Comparison of ENCODE assay signal across 20 cellular contexts in the genomic region with DNA sequence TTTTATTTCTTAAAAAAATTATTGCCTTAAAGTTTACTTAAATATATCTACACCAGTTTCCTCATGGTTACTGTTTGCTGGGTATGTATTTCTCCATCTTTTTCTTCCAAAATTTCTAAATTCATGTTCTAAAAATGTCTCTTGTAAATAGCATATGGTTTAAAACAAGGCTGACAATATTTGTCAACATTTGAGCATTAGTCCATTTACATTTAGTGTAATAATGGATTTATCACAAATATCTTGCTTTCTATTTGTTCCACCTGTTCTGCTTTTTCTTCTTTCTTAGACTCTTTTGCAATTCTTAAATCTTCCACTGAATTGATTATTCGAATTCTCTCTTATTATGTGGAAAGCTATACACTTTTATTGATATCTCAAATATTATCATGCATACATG.
DNase-seq lines count a peak whose midpoint lies in the region; ATAC-seq, FAIRE-seq and TF ChIP-seq lines count a peak whose summit lies in the region.
"Had no signal": no experiment of that assay in that cellular context is flagged by ENCODE, and none has a peak within 500 bp of the region (broad histone marks: within the 10 kb centered on the region; RNA-seq: fewer than 3 reads in every experiment).

No MANE protein-coding gene starts in this region.

- H3K36me3 ChIP-seq in adipocyte (ENCODE audit: control insufficient read depth, insufficient read depth, low read length, severe bottlenecking) (peaks cover 14% of the 10 kb centered on the region), endothelial cell of umbilical vein (ENCODE audit: control insufficient read depth in 2 of 2, extremely low read depth in 1 of 2, insufficient read depth in 2 of 2, low read length in 2 of 2) (no peaks in the 10 kb centered on the region)
- H3K36me3 ChIP-seq: HAP-1 had no signal

- no peak overlapping the region for H3K4me2 ChIP-seq in endothelial cell of umbilical vein (ENCODE audit: insufficient read depth, low read length)
- H3K4me2 ChIP-seq: BLaER1 had no signal

- no peak overlapping the region for H3K27ac ChIP-seq in endothelial cell of umbilical vein (ENCODE audit: insufficient read depth, low read depth, low read length)
- H3K27ac ChIP-seq: BLaER1, C4-2B had no signal

- TF ChIP-seq CTCF in endothelial cell of umbilical vein (IDR thresholded peaks at IDR 0.05; ENCODE audit: extremely low read depth in 1 of 2, insufficient read depth in 1 of 2, low read depth in 1 of 2, low read length in 2 of 2), result no peak

- no peak overlapping the region for H3K9ac ChIP-seq in adipocyte (ENCODE audit: low read length)
- H3K9ac ChIP-seq in endothelial cell of umbilical vein (replicated peaks; ENCODE audit: extremely low read depth, insufficient read depth, low read length), result no peak overlapping the region
- H3K9ac ChIP-seq: BLaER1 had no signal

- no TSS peak for BruUV-seq in endothelial cell of umbilical vein (replicated peaks; lab: Mats Ljungman, UMichigan)

- H3K4me1 ChIP-seq in adipocyte (ENCODE audit: control insufficient read depth, insufficient read depth, low read length), result no peaks in the 10 kb centered on the region
- no peaks in the 10 kb centered on the region for H3K4me1 ChIP-seq in endothelial cell of umbilical vein (ENCODE audit: control insufficient read depth, extremely low read depth, insufficient read depth, low read length)
- H3K4me1 ChIP-seq: Caco-2, HAP-1 had no signal

- CTCF ChIA-PET in endothelial cell of umbilical vein (lab: Charles Lee), result interaction anchor here (1.0 kb wide), 1 partner anchor 553 kb away, joined by 3 read pairs; no protein-coding TSS in a partner anchor

- H4K20me1 ChIP-seq in endothelial cell of umbilical vein (replicated peaks; ENCODE audit: control insufficient read depth, extremely low read depth, insufficient read depth, low read length), result no peaks in the 10 kb centered on the region
- H4K20me1 ChIP-seq: BLaER1 had no signal

- TF ChIP-seq POLR2A in endothelial cell of umbilical vein (IDR thresholded peaks at IDR 0.05; ENCODE audit: low read depth, low read length), result no peak

- H3K9me3 ChIP-seq in adipocyte (ENCODE audit: control insufficient read depth, low read length) (peaks cover 38% of the 10 kb centered on the region), endothelial cell of umbilical vein (replicated peaks; ENCODE audit: control insufficient read depth, insufficient read depth, low read length) (peaks cover 2% of the 10 kb centered on the region)
- H3K9me3 ChIP-seq: Caco-2, HAP-1 had no signal

- DNase-seq in adipocyte (ENCODE audit: low read depth) (no peak), endothelial cell of umbilical vein (ENCODE audit: low read depth, low spot score) (peak; percentile 30), iPS-NIHi11 (ENCODE audit: low spot score) (no peak), NCI-H2227 treated with DMSO at 0.1 percent for 48 hours (lab: John Stamatoyannopoulos, UW) (no peak)
- DNase-seq: Caco-2; CD4-positive, CD25-positive, alpha-beta regulatory T cell; CD8-positive, alpha-beta T cell; DMS 273 treated with DMSO at 0.1 percent for 48 hours; DMS79; EL; GF-D8; GOT3 had no signal

- dilution Hi-C loops in endothelial cell of umbilical vein (cut with MboI; ENCODE audit: extremely low pct_ligation_motif_present, low sequenced_read_pairs), result no loop called here

- intact Hi-C loops in endothelial cell of umbilical vein (cut with micrococcal nuclease), result no loop called here

- FAIRE-seq in G401.6 (lab: Jason Lieb, UNC) (peak; percentile 83), endothelial cell of umbilical vein (lab: Jason Lieb, UNC) (no peak)
- FAIRE-seq: GM12891, GM18507, H54 had no signal

- H3K27me3 ChIP-seq in adipocyte (replicated peaks; ENCODE audit: control insufficient read depth, insufficient read depth, low read length) (no peaks in the 10 kb centered on the region), endothelial cell of umbilical vein (ENCODE audit: control insufficient read depth in 2 of 2, insufficient read depth in 2 of 2, low read length in 2 of 2) (no peaks in the 10 kb centered on the region)
- H3K27me3 ChIP-seq: BLaER1 had no signal

- H2AFZ ChIP-seq in endothelial cell of umbilical vein (ENCODE audit: low read depth, low read length), result no peak overlapping the region

- H3K79me2 ChIP-seq in endothelial cell of umbilical vein (ENCODE audit: control insufficient read depth, insufficient read depth, low read length), result no peaks in the 10 kb centered on the region

- no peaks in the 10 kb centered on the region for H3K9me1 ChIP-seq in endothelial cell of umbilical vein (replicated peaks; ENCODE audit: control insufficient read depth, extremely low read depth, insufficient read depth, low read length)

- POLR2A ChIA-PET in endothelial cell of umbilical vein (lab: Charles Lee), result no interaction called here

- H3K4me3 ChIP-seq in adipocyte (ENCODE audit: low read length), result peak overlapping the region; percentile 58
- no peak overlapping the region for H3K4me3 ChIP-seq in endothelial cell of umbilical vein (replicated peaks in 1 of 3; ENCODE audit: insufficient read depth in 1 of 3, low read depth in 1 of 3, low read length in 3 of 3)
- H3K4me3 ChIP-seq: BLaER1, HAP-1 had no signal

- ATAC-seq in GM21447 (IDR thresholded peaks at IDR 0.05; ENCODE audit: unreplicated experiment), result no peak
- ATAC-seq: CD8-positive, alpha-beta T cell had no signal

TF ChIP-seq in endothelial cell of umbilical vein, 7 proteins besides CTCF, POLR2A, EP300 and RAD21:
- TF ChIP-seq GATA2 (IDR thresholded peaks at IDR 0.05; ENCODE audit: insufficient read depth, insufficient read length, low read depth, low read length) (no peak), EZH2 (IDR thresholded peaks at IDR 0.05; ENCODE audit: borderline replicate concordance, low read depth, low read length, severe bottlenecking) (no peak), POLR2AphosphoS5 (IDR thresholded peaks at IDR 0.05; ENCODE audit: insufficient read depth, low read depth, low read length) (no peak), JUN (IDR thresholded peaks at IDR 0.05; ENCODE audit: borderline replicate concordance, insufficient read depth, insufficient read length, low read depth) (no peak), FOS (IDR thresholded peaks at IDR 0.05; ENCODE audit: borderline replicate concordance, insufficient read depth, low read length) (no peak), MYC (IDR thresholded peaks at IDR 0.05; ENCODE audit: low read depth, low read length) (no peak)
- TF ChIP-seq, protein P1, sequence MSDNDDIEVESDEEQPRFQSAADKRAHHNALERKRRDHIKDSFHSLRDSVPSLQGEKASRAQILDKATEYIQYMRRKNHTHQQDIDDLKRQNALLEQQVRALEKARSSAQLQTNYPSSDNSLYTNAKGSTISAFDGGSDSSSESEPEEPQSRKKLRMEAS (IDR thresholded peaks at IDR 0.05; ENCODE audit: insufficient read depth, insufficient read length), result no peak
